Comparison of ENCODE assay signal across 10 cellular contexts in genomic region chr2:37775908-37776250, GRCh38.
DNase-seq lines count a peak whose midpoint lies in the region; ATAC-seq and TF ChIP-seq lines count a peak whose summit lies in the region.
"Had no signal": no experiment of that assay in that cellular context is flagged by ENCODE, and none has a peak within 500 bp of the region (broad histone marks: within the 10 kb centered on the region; RNA-seq: fewer than 3 reads in every experiment).

No MANE protein-coding gene starts in this region.

- DNase-seq in NT2/D1 (ENCODE audit: low read depth, low spot score) = peak; percentile 23
- no peak for DNase-seq in epithelial cell of prostate (ENCODE audit: low read depth, low spot score)
- DNase-seq in nephron progenitor cell = no peak
- no peak for DNase-seq in middle frontal gyrus (ENCODE audit: extremely low spot score, low spot score)
- no peak for DNase-seq in ureter (ENCODE audit: low spot score)
- DNase-seq in ecto neural progenitor cell (ENCODE audit: low spot score) = no peak
- DNase-seq: heart left ventricle had no signal

- H3K4me1 Mint-ChIP-seq in nephron progenitor cell = peaks cover 64% of the 10 kb centered on the region

- peak overlapping the region; percentile 87 for H3K27ac ChIP-seq in ACC112 (ENCODE audit: low read depth, low read length)
- peak overlapping the region; percentile 71 for H3K27ac ChIP-seq in epithelial cell of prostate
- H3K27ac ChIP-seq: neural progenitor cell had no signal

- no peak overlapping the region for H3K4me3 Mint-ChIP-seq in nephron progenitor cell
- H3K4me3 Mint-ChIP-seq: neural progenitor cell had no signal

- no peak for TF ChIP-seq CTCF in nephron progenitor cell (IDR thresholded peaks at IDR 0.05)

- no peak for ATAC-seq in HG03354 (IDR thresholded peaks at IDR 0.05; ENCODE audit: poor library complexity, severe bottlenecking, unreplicated experiment)

- H3K4me3 ChIP-seq in ACC112 (ENCODE audit: low read depth, low read length) (peak overlapping the region; percentile 28; the same call in 1 of the 2 replicates), NT2/D1 (ENCODE audit: insufficient read length, low read depth) (no peak overlapping the region)
- H3K4me3 ChIP-seq: heart left ventricle, neural progenitor cell had no signal

- no peaks in the 10 kb centered on the region for H3K36me3 ChIP-seq in ACC112 (ENCODE audit: insufficient read depth, low read length)
- no peaks in the 10 kb centered on the region for H3K36me3 ChIP-seq in NT2/D1 (ENCODE audit: insufficient read depth, insufficient read length, low read length)
- H3K36me3 ChIP-seq: heart left ventricle, neural progenitor cell had no signal

- H3K27ac Mint-ChIP-seq in nephron progenitor cell = peak overlapping the region; percentile 96
- H3K27ac Mint-ChIP-seq: neural progenitor cell had no signal

- peaks cover 15% of the 10 kb centered on the region for H3K27me3 Mint-ChIP-seq in nephron progenitor cell (ENCODE audit: low read depth, poor library complexity)

- H3K4me1 ChIP-seq in ACC112 (ENCODE audit: control insufficient read depth, insufficient read depth, low read length, unreplicated experiment) (peaks cover 74% of the 10 kb centered on the region), NT2/D1 (ENCODE audit: insufficient read depth, insufficient read length) (peaks cover 5% of the 10 kb centered on the region)
- H3K4me1 ChIP-seq: neural progenitor cell had no signal

- H3K27me3 ChIP-seq in ACC112 (ENCODE audit: insufficient read depth, low read length) = no peaks in the 10 kb centered on the region
- H3K27me3 ChIP-seq in NT2/D1 (ENCODE audit: insufficient read depth, insufficient read length) = no peaks in the 10 kb centered on the region
- H3K27me3 ChIP-seq: heart left ventricle, neural progenitor cell had no signal

- peak overlapping the region; percentile 44 for H2AFZ ChIP-seq in ACC112 (ENCODE audit: low read length, unreplicated experiment)
- H2AFZ ChIP-seq: neural progenitor cell had no signal

- peaks cover 9% of the 10 kb centered on the region for H3K9me3 Mint-ChIP-seq in nephron progenitor cell

- H3K9me3 ChIP-seq in NT2/D1 (ENCODE audit: insufficient read depth, low read length) = peaks cover 23% of the 10 kb centered on the region
- H3K9me3 ChIP-seq: heart left ventricle had no signal

- H3K79me2 ChIP-seq in ACC112 (ENCODE audit: control insufficient read depth, insufficient read depth, low read length, unreplicated experiment) = no peaks in the 10 kb centered on the region

- no peaks in the 10 kb centered on the region for H3K36me3 Mint-ChIP-seq in nephron progenitor cell (ENCODE audit: low read depth)
- H3K36me3 Mint-ChIP-seq: neural progenitor cell had no signal

- H3K9ac ChIP-seq in NT2/D1 (ENCODE audit: insufficient read length, low read depth) = no peak overlapping the region
- H3K9ac ChIP-seq: neural progenitor cell had no signal
